1 cellular context compared by ENCODE assay signal in the genomic region with DNA sequence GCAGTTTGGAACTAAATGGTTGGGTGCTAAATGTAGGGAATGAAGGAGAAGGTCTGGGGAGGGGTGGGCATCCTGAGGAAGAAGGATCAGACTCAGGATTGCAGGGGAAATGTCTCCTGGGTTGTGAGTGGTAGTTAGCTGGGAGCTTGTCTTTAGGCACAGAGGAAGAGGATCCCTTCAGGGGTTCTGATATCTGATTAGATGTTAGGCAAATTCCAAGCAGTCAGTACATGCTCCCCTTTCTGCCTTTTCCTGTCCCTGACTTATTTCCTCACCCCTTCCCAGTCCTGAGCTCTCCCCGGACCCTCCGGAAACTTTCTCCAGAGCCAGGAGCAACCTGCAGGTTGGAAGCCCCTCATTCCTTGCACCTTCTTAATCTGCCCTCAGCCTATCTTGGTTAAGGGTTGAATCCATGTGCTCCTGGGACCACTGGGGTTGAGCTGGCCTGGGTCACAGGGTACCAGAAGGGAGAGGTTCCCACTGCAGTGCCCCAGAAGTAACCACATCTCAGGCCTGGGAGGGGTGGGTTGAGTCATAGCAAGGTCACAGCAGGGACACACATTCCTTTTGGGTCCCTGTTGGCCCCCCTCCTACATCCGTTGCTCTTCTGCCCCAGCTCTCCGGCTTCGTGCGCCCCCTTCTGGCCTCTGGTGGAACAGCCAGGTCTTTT.
TF ChIP-seq lines count a peak whose summit lies in the region.

No MANE protein-coding gene starts in this region.

TF ChIP-seq in HEK293, 187 proteins besides CTCF, POLR2A, EP300 and RAD21 (continued from another document):
- TF ChIP-seq SP7 (tag by site-specific recombination; IDR thresholded peaks at IDR 0.05) (peak; percentile 73; the same call in 1 of the 2 replicates), ZNF654 (tag by site-specific recombination; IDR thresholded peaks at IDR 0.05; ENCODE audit: low read depth) (peak; percentile 92), OSR2 (tag by site-specific recombination; IDR thresholded peaks at IDR 0.05) (no peak), ZNF354C (tag by site-specific recombination; IDR thresholded peaks at IDR 0.05; ENCODE audit: borderline replicate concordance, low read depth) (no peak), ZEB2 (tag by site-specific recombination; IDR thresholded peaks at IDR 0.05) (peak; percentile 59), ZNF423 (tag by site-specific recombination; IDR thresholded peaks at IDR 0.05) (peak; percentile 57; the same call in 1 of the 2 replicates), GLIS2 (tag by site-specific recombination; IDR thresholded peaks at IDR 0.05) (peak; percentile 88), PATZ1 (tag by site-specific recombination; IDR thresholded peaks at IDR 0.05) (peak; percentile 97)
- TF ChIP-seq, protein P1, sequence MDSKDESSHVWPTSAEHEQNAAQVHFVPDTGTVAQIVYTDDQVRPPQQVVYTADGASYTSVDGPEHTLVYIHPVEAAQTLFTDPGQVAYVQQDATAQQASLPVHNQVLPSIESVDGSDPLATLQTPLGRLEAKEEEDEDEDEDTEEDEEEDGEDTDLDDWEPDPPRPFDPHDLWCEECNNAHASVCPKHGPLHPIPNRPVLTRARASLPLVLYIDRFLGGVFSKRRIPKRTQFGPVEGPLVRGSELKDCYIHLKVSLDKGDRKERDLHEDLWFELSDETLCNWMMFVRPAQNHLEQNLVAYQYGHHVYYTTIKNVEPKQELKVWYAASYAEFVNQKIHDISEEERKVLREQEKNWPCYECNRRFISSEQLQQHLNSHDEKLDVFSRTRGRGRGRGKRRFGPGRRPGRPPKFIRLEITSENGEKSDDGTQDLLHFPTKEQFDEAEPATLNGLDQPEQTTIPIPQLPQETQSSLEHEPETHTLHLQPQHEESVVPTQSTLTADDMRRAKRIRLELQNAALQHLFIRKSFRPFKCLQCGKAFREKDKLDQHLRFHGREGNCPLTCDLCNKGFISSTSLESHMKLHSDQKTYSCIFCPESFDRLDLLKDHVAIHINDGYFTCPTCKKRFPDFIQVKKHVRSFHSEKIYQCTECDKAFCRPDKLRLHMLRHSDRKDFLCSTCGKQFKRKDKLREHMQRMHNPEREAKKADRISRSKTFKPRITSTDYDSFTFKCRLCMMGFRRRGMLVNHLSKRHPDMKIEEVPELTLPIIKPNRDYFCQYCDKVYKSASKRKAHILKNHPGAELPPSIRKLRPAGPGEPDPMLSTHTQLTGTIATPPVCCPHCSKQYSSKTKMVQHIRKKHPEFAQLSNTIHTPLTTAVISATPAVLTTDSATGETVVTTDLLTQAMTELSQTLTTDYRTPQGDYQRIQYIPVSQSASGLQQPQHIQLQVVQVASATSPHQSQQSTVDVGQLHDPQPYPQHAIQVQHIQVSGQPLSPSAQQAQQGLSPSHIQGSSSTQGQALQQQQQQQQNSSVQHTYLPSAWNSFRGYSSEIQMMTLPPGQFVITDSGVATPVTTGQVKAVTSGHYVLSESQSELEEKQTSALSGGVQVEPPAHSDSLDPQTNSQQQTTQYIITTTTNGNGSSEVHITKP (tag by site-specific recombination; IDR thresholded peaks at IDR 0.05), result peak; percentile 98
- TF ChIP-seq, protein P2, sequence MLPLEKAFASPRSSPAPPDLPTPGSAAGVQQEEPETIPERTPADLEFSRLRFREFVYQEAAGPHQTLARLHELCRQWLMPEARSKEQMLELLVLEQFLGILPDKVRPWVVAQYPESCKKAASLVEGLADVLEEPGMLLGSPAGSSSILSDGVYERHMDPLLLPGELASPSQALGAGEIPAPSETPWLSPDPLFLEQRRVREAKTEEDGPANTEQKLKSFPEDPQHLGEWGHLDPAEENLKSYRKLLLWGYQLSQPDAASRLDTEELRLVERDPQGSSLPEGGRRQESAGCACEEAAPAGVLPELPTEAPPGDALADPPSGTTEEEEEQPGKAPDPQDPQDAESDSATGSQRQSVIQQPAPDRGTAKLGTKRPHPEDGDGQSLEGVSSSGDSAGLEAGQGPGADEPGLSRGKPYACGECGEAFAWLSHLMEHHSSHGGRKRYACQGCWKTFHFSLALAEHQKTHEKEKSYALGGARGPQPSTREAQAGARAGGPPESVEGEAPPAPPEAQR (tag by site-specific recombination; IDR thresholded peaks at IDR 0.05), result no peak
